Comparison of ENCODE assay signal across 14 cellular contexts in the genomic region with DNA sequence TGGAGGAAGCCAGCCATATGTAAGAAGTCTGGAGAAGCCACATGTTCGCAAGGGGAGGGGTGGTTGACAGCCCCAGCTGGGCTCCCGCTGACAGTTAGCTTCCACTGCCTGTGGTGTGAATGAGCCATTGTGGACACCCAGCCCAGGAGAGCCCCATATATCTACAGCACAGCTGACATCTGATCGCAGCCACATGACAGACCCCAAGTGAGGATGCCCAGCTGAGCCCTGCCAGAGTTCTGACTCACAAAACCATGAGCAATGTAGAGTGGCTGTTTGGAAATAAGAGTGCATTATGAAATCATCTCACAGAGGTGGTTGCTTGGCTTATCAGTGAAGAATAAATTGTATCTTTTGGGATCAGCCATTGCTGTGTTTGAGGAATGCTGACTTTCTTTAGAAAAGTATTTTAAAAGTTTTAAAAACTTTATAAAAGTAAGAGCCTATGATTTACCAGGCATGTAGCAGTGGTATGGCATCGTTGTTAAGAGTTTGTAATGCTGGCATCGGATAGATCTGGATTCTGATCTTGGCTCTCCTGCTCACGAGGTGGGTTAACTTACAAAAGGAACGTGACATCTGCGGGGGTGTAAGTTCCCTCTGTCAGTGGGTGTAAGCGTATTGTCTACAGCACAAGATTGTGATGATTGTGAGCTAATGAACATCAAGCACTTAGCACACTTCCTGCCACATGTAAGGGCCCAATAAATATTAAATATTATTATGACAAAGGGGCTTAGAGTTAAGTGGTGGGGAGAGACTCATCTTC. TPM values are rescaled to one million over a fixed set of nuclear protein-coding genes. Genes with fewer than 3 reads are reported as not detected.
DNase-seq lines count a peak whose midpoint lies in the region; ATAC-seq and TF ChIP-seq lines count a peak whose summit lies in the region.
"Had no signal": no experiment of that assay in that cellular context is flagged by ENCODE, and none has a peak within 500 bp of the region (broad histone marks: within the 10 kb centered on the region; RNA-seq: fewer than 3 reads in every experiment).

No MANE protein-coding gene starts in this region.

- no peaks in the 10 kb centered on the region for H3K4me1 Mint-ChIP-seq in CD8-positive, alpha-beta T cell (ENCODE audit: low read depth)
- no peaks in the 10 kb centered on the region for H3K4me1 Mint-ChIP-seq in activated T-cell treated with anti-CD3 and anti-CD28 coated beads, Interleukin-2, amount 50 U/mL, for 4 hours (ENCODE audit: low read depth)
- H3K4me1 Mint-ChIP-seq: neural progenitor cell had no signal

- DNase-seq in NOMO-1 (lab: John Stamatoyannopoulos, UW; ENCODE audit: unreplicated experiment in 2 of 2) (peak; percentile 3 to 26), NOMO-1 treated with dmso at 0.1 percent for 144 hours (lab: John Stamatoyannopoulos, UW; ENCODE audit: unreplicated experiment) (no peak), SK-MEL-5 (ENCODE audit: low read depth, low spot score) (peak; percentile 99), foreskin melanocyte (peak; percentile 95), smooth muscle cell of the brain vasculature (ENCODE audit: low read depth, low spot score) (peak; percentile 54)
- DNase-seq in CD8-positive, alpha-beta T cell, result no peak
- DNase-seq in activated T-cell treated with anti-CD3 and anti-CD28 coated beads, Interleukin-2, amount 50 U/mL, for 4 hours, result no peak
- DNase-seq: ACHN, colonic mucosa, T-helper 1 cell, upper lobe of left lung had no signal

- no peaks in the 10 kb centered on the region for H3K36me3 ChIP-seq in CD8-positive, alpha-beta T cell (ENCODE audit: insufficient read depth, low read length)
- H3K36me3 ChIP-seq: colonic mucosa, neural progenitor cell, upper lobe of left lung had no signal

- CTCF ChIA-PET in CD8-positive, alpha-beta T cell (lab: Charles Lee), result interaction anchor here (0.6 kb wide), 1 partner anchor 140 kb away, joined by 3 read pairs; no protein-coding TSS in a partner anchor

- H3K9me3 Mint-ChIP-seq in CD8-positive, alpha-beta T cell, result no peaks in the 10 kb centered on the region
- H3K9me3 Mint-ChIP-seq in activated T-cell treated with anti-CD3 and anti-CD28 coated beads, Interleukin-2, amount 50 U/mL, for 4 hours, result no peaks in the 10 kb centered on the region
- H3K9me3 Mint-ChIP-seq: neural progenitor cell had no signal

- no peak overlapping the region for H3K27ac ChIP-seq in CD8-positive, alpha-beta T cell (ENCODE audit: low read depth, low read length)
- H3K27ac ChIP-seq: colonic mucosa, neural progenitor cell, upper lobe of left lung had no signal

- ATAC-seq in CD8-positive, alpha-beta T cell, result no peak
- no peak for ATAC-seq in activated T-cell treated with anti-CD3 and anti-CD28 coated beads, Interleukin-2, amount 50 U/mL, for 4 hours
- ATAC-seq in GM21381 (IDR thresholded peaks at IDR 0.05; ENCODE audit: unreplicated experiment), result no peak
- ATAC-seq: K562 had no signal

- H3K4me3 ChIP-seq in CD8-positive, alpha-beta T cell (ENCODE audit: low read depth, low read length), result no peak overlapping the region
- H3K4me3 ChIP-seq: colonic mucosa, K562, neural progenitor cell, upper lobe of left lung had no signal

- intact Hi-C loops in CD8-positive, alpha-beta T cell (cut with DNase I, micrococcal nuclease), result no loop called here

- H3K4me1 ChIP-seq in CD8-positive, alpha-beta T cell (ENCODE audit: insufficient read depth, low read length), result no peaks in the 10 kb centered on the region
- H3K4me1 ChIP-seq: colonic mucosa, neural progenitor cell, upper lobe of left lung had no signal

- no peaks in the 10 kb centered on the region for H3K36me3 Mint-ChIP-seq in CD8-positive, alpha-beta T cell
- no peaks in the 10 kb centered on the region for H3K36me3 Mint-ChIP-seq in activated T-cell treated with anti-CD3 and anti-CD28 coated beads, Interleukin-2, amount 50 U/mL, for 4 hours (ENCODE audit: insufficient read depth)

- peaks cover 6% of the 10 kb centered on the region for H3K27me3 Mint-ChIP-seq in CD8-positive, alpha-beta T cell (ENCODE audit: low read depth)
- H3K27me3 Mint-ChIP-seq in activated T-cell treated with anti-CD3 and anti-CD28 coated beads, Interleukin-2, amount 50 U/mL, for 4 hours (ENCODE audit: low read depth), result peaks cover 3% of the 10 kb centered on the region

- no peak for TF ChIP-seq CTCF in CD8-positive, alpha-beta T cell (IDR thresholded peaks at IDR 0.05)

- no peak overlapping the region for H3K27ac Mint-ChIP-seq in CD8-positive, alpha-beta T cell
- H3K27ac Mint-ChIP-seq: neural progenitor cell had no signal

- H3K27me3 ChIP-seq in CD8-positive, alpha-beta T cell (ENCODE audit: insufficient read depth, low read length), result no peaks in the 10 kb centered on the region
- H3K27me3 ChIP-seq: colonic mucosa, upper lobe of left lung had no signal

- in situ Hi-C loops in SK-MEL-5 (cut with HindIII; ENCODE audit: low pct_unique_long_range_greater_than_20kb, low sequenced_read_pairs), result no loop called here

- no peak overlapping the region for H3K4me3 Mint-ChIP-seq in CD8-positive, alpha-beta T cell
- no peak overlapping the region for H3K4me3 Mint-ChIP-seq in activated T-cell treated with anti-CD3 and anti-CD28 coated beads, Interleukin-2, amount 50 U/mL, for 4 hours
- H3K4me3 Mint-ChIP-seq: neural progenitor cell had no signal

- POLR2A ChIA-PET in CD8-positive, alpha-beta T cell (lab: Charles Lee), result no interaction called here

- no peaks in the 10 kb centered on the region for H3K9me3 ChIP-seq in CD8-positive, alpha-beta T cell (ENCODE audit: low read length)
- H3K9me3 ChIP-seq: colonic mucosa, upper lobe of left lung had no signal

RNA-seq across cellular contexts. Expression of a gene that starts 24.1 kb away (rescaled TPM):
- total RNA-seq in SK-MEL-5 (2014; rRNA removed; shearing (Covaris generic)), result 39.3 and 54.6 TPM in 2 replicates
- polyA plus RNA-seq in SK-MEL-5 (2015; cell fraction: cytosol; rRNA removed), result 20.2 and 27.1 TPM in 2 replicates
- polyA plus RNA-seq in SK-MEL-5 (2015; cell fraction: nucleus; rRNA removed), result 38.9 and 57.5 TPM in 2 replicates
- not detected for total RNA-seq in CD8-positive, alpha-beta T cell
- total RNA-seq in activated T-cell treated with anti-CD3 and anti-CD28 coated beads, Interleukin-2, amount 50 U/mL, for 4 hours, result under 1 TPM in 1 of 3 donors, not detected in 2; 0.49 TPM
- total RNA-seq: K562 had no signal

RNA-seq across cellular contexts. Expression of a gene that starts 24.2 kb away (rescaled TPM):
- 61.4 and 73.7 TPM in 2 replicates for total RNA-seq in SK-MEL-5 (2014; rRNA removed; shearing (Covaris generic))
- polyA plus RNA-seq in SK-MEL-5 (2015; cell fraction: cytosol; rRNA removed), result 20.1 and 23.7 TPM in 2 replicates
- 29.5 and 32.0 TPM in 2 replicates for polyA plus RNA-seq in SK-MEL-5 (2015; cell fraction: nucleus; rRNA removed)
- total RNA-seq in CD8-positive, alpha-beta T cell, result 10 to 100 TPM; 34.1 to 39.7 TPM
- 10 to 100 TPM; 24.0 to 25.9 (median 24.3) TPM for total RNA-seq in activated T-cell treated with anti-CD3 and anti-CD28 coated beads, Interleukin-2, amount 50 U/mL, for 4 hours

RNA-seq across cellular contexts. Expression of a gene that starts 59.3 kb away (rescaled TPM):
- 89.5 and 95.8 TPM in 2 replicates for total RNA-seq in SK-MEL-5 (2014; rRNA removed; shearing (Covaris generic))
- 101 and 112 TPM in 2 replicates for polyA plus RNA-seq in SK-MEL-5 (2015; cell fraction: cytosol; rRNA removed)
- polyA plus RNA-seq in SK-MEL-5 (2015; cell fraction: nucleus; rRNA removed), result 48.9 and 57.0 TPM in 2 replicates
- 10 to 100 TPM; 32.9 to 33.2 TPM for total RNA-seq in CD8-positive, alpha-beta T cell
- 100 to 1,000 TPM; 115 to 121 (median 118) TPM for total RNA-seq in activated T-cell treated with anti-CD3 and anti-CD28 coated beads, Interleukin-2, amount 50 U/mL, for 4 hours

Comparison
In these comparisons a context has a peak if more than half of its experiments do, and no peak if none do; other contexts are left out.
1. DNase-seq: peak in NOMO-1 (2 of 2), SK-MEL-5 (single experiment), foreskin melanocyte (single experiment) and smooth muscle cell of the brain vasculature (single experiment); none in NOMO-1 treated with dmso at 0.1 percent for 144 hours (single experiment), CD8-positive, alpha-beta T cell (0 of 7) and activated T-cell treated with anti-CD3 and anti-CD28 coated beads, Interleukin-2, amount 50 U/mL, for 4 hours (single experiment).
2. RNA of a gene that starts 24.1 kb away (total RNA-seq): 39.3 to 54.6 TPM in SK-MEL-5; 0.49 TPM in activated T-cell treated with anti-CD3 and anti-CD28 coated beads, Interleukin-2, amount 50 U/mL, for 4 hours and not detected in CD8-positive, alpha-beta T cell; every median in the first group is over 10 times any median in the second.